ENCODE assay signal across 8 cellular contexts in genomic region chr17:63698381-63698885, GRCh38. TPM values are rescaled to one million over a fixed set of nuclear protein-coding genes. Genes with fewer than 3 reads are reported as not detected.
DNase-seq lines count a peak whose midpoint lies in the region; ATAC-seq and TF ChIP-seq lines count a peak whose summit lies in the region.

No MANE protein-coding gene starts in this region.

- peaks cover 47% of the 10 kb centered on the region for H3F3A ChIP-seq in neural progenitor cell (ENCODE audit: low read depth)

- peak overlapping the region; percentile 98 to 100 (median 98) for H3K4me3 Mint-ChIP-seq in CD8-positive, alpha-beta memory T cell
- H3K4me3 Mint-ChIP-seq in neural progenitor cell, result peak overlapping the region; percentile 84

- ATAC-seq in gastrocnemius medialis (no peak), HG02588 (IDR thresholded peaks at IDR 0.05; ENCODE audit: unreplicated experiment) (no peak)

- peak overlapping the region; percentile 95 for H3K4me3 ChIP-seq in CD8-positive, alpha-beta memory T cell (ENCODE audit: low read length)
- H3K4me3 ChIP-seq in OCI-LY7 (ENCODE audit: low read depth, low read length, poor library complexity, severe bottlenecking) (peak overlapping the region; percentile 89), neural progenitor cell (peak overlapping the region; percentile 85), gastrocnemius medialis (peak overlapping the region in 1 of 4 donors; percentile 51)

- peaks cover 61 to 71% (median 63%) of the 10 kb centered on the region in 3 donors for H3K4me1 Mint-ChIP-seq in CD8-positive, alpha-beta memory T cell
- H3K4me1 Mint-ChIP-seq in neural progenitor cell, result peaks cover 15% of the 10 kb centered on the region

- H4K20me1 ChIP-seq in OCI-LY7 (ENCODE audit: insufficient read depth, low read length) (peaks cover 16% of the 10 kb centered on the region; the same call in 1 of the 2 replicates), neural progenitor cell (ENCODE audit: low read depth) (peaks cover 53% of the 10 kb centered on the region)

- H3K27ac ChIP-seq in CD8-positive, alpha-beta memory T cell (ENCODE audit: low read depth, low read length), result peak overlapping the region; percentile 74
- H3K27ac ChIP-seq in OCI-LY7 (ENCODE audit: low read depth, low read length, poor library complexity, severe bottlenecking) (peak overlapping the region; percentile 95), neural progenitor cell (no peak overlapping the region), gastrocnemius medialis (no peak overlapping the region)

- no peaks in the 10 kb centered on the region for H3K9me2 ChIP-seq in OCI-LY7 (ENCODE audit: insufficient read depth, low read length)

- in situ Hi-C loops in gastrocnemius medialis (cut with MboI; ENCODE audit: low sequenced_read_pairs in 4 of 4), result no loop called here

- DNase-seq in CD8-positive, alpha-beta memory T cell, result peak in 2 of 5 donors; percentile 12 to 20
- peak; percentile 65 for DNase-seq in OCI-LY7 (ENCODE audit: low spot score)
- peak; percentile 30 for DNase-seq in dermis blood vessel endothelial cell
- DNase-seq in neural progenitor cell (ENCODE audit: low spot score), result no peak
- no peak for DNase-seq in activated CD4-positive, CD25-positive, alpha-beta regulatory T cell treated with anti-CD3 and anti-CD28 coated beads, Interleukin-2, amount 50 U/mL, for 72 hours
- no peak for DNase-seq in gastrocnemius medialis
- no peak for DNase-seq in cerebellum (ENCODE audit: low spot score)

- POLR2A ChIA-PET in CD8-positive, alpha-beta memory T cell (lab: Charles Lee), result interaction anchor here (0.6 to 7.5 kb wide), 12 partner anchors 10 to 271 kb away, joined by 3 to 270 read pairs (median 6); partner anchors contain the start of genes CCDC47, DDX42 and MAP3K3
- POLR2A ChIA-PET in OCI-LY7 (lab: Charles Lee), result interaction anchor here (0.7 to 1.5 kb wide), 7 partner anchors 17 to 130 kb away, joined by 3 to 7 read pairs (median 4); no protein-coding TSS in a partner anchor

- intact Hi-C loops in OCI-LY7 (cut with micrococcal nuclease; ENCODE audit: unreplicated experiment) (loop anchor here (1.0 to 5.0 kb wide), 7 partner anchors 43 to 271 kb away; partner anchors contain the start of genes CCDC47, CD79B, DCAF7 and MAP3K3), gastrocnemius medialis (cut with DNase I; ENCODE audit: low total_unique reads) (loop anchor here (5.0 kb wide), 2 partner anchors 76 to 271 kb away; partner anchors contain the start of gene MAP3K3)

- peaks cover 2 to 75% (median 4%) of the 10 kb centered on the region in 3 donors for H3K36me3 Mint-ChIP-seq in CD8-positive, alpha-beta memory T cell
- H3K36me3 Mint-ChIP-seq in neural progenitor cell, result peaks cover 13% of the 10 kb centered on the region

- peaks cover 0 to 3% of the 10 kb centered on the region in 2 donors for H3K27me3 Mint-ChIP-seq in CD8-positive, alpha-beta memory T cell
- H3K27me3 Mint-ChIP-seq in neural progenitor cell (ENCODE audit: insufficient read depth, low read depth), result peaks cover 12% of the 10 kb centered on the region

- H3K9ac ChIP-seq in neural progenitor cell, result no peak overlapping the region

- peaks cover 47% of the 10 kb centered on the region for H3K79me2 ChIP-seq in OCI-LY7 (ENCODE audit: insufficient read depth, low read depth, low read length)
- no peaks in the 10 kb centered on the region for H3K79me2 ChIP-seq in neural progenitor cell (ENCODE audit: low read depth)

- H3K27me3 ChIP-seq in CD8-positive, alpha-beta memory T cell (ENCODE audit: insufficient read depth, low read length, poor library complexity, severe bottlenecking), result no peaks in the 10 kb centered on the region
- H3K27me3 ChIP-seq in neural progenitor cell, result peaks cover 12% of the 10 kb centered on the region
- peaks cover 5 to 20% (median 10%) of the 10 kb centered on the region in 3 donors for H3K27me3 ChIP-seq in gastrocnemius medialis

- H3K36me3 ChIP-seq in CD8-positive, alpha-beta memory T cell (ENCODE audit: insufficient read depth, low read length), result peaks cover 22% of the 10 kb centered on the region
- H3K36me3 ChIP-seq in OCI-LY7 (ENCODE audit: insufficient read depth, low read length) (peaks cover 60% of the 10 kb centered on the region), neural progenitor cell (no peaks in the 10 kb centered on the region), gastrocnemius medialis (peaks cover 0 to 19% of the 10 kb centered on the region in 2 donors)

- H3K27ac Mint-ChIP-seq in CD8-positive, alpha-beta memory T cell, result peak overlapping the region; percentile 94 to 99 (median 98)
- no peak overlapping the region for H3K27ac Mint-ChIP-seq in neural progenitor cell

- H3K4me2 ChIP-seq in OCI-LY7 (ENCODE audit: low read length), result peak overlapping the region; percentile 99
- H3K4me2 ChIP-seq in neural progenitor cell, result peak overlapping the region; percentile 98

- H3K4me1 ChIP-seq in CD8-positive, alpha-beta memory T cell (ENCODE audit: insufficient read depth, low read length), result peaks cover 58% of the 10 kb centered on the region
- H3K4me1 ChIP-seq in OCI-LY7 (ENCODE audit: insufficient read depth, low read length, poor library complexity, severe bottlenecking) (peaks cover 70% of the 10 kb centered on the region), neural progenitor cell (peaks cover 11% of the 10 kb centered on the region), gastrocnemius medialis (peaks cover 17 to 24% of the 10 kb centered on the region in 2 donors)

- no TSS peak for BruUV-seq in OCI-LY7 (replicated peaks; lab: Mats Ljungman, UMichigan)

- peaks cover 0 to 6% (median 0%) of the 10 kb centered on the region in 5 donors for H3K9me3 Mint-ChIP-seq in CD8-positive, alpha-beta memory T cell
- no peaks in the 10 kb centered on the region for H3K9me3 Mint-ChIP-seq in neural progenitor cell

- TF ChIP-seq CTCF in OCI-LY7 (conservative IDR thresholded peaks at IDR 0.05; ENCODE audit: low read length), result no peak
- TF ChIP-seq CTCF in neural progenitor cell (IDR thresholded peaks at IDR 0.05), result no peak
- no peak for TF ChIP-seq CTCF in gastrocnemius medialis (IDR thresholded peaks at IDR 0.05 in 4 of 5, conservative IDR thresholded peaks at IDR 0.05 in 1 of 5)

- TF ChIP-seq POLR2A in gastrocnemius medialis (IDR thresholded peaks at IDR 0.05), result no peak

- no peaks in the 10 kb centered on the region for H3K9me3 ChIP-seq in CD8-positive, alpha-beta memory T cell (ENCODE audit: low read length)
- no peaks in the 10 kb centered on the region for H3K9me3 ChIP-seq in OCI-LY7 (ENCODE audit: low read length)
- no peaks in the 10 kb centered on the region for H3K9me3 ChIP-seq in neural progenitor cell (ENCODE audit: low read depth)
- H3K9me3 ChIP-seq in gastrocnemius medialis, result no peaks in the 10 kb centered on the region

- CTCF ChIA-PET in CD8-positive, alpha-beta memory T cell (lab: Charles Lee), result interaction anchor here (1.0 to 10.4 kb wide), 10 partner anchors 10 to 133 kb away, joined by 3 to 251 read pairs (median 6); partner anchors contain the start of genes CCDC47, DDX42 and MAP3K3
- CTCF ChIA-PET in OCI-LY7 (lab: Charles Lee; ENCODE audit: unreplicated experiment), result interaction anchor here (0.6 to 0.7 kb wide), 3 partner anchors 8 to 145 kb away, joined by 3 read pairs; no protein-coding TSS in a partner anchor

- H2AFZ ChIP-seq in OCI-LY7 (ENCODE audit: low read length) (no peak overlapping the region), neural progenitor cell (replicated peaks) (no peak overlapping the region)

RNA-seq across cellular contexts. Expression of gene LIMD2, which starts 1.5 kb away (rescaled TPM):
- 100 to 1,000 TPM; 236 to 240 TPM for total RNA-seq in CD8-positive, alpha-beta memory T cell
- polyA plus RNA-seq in CD8-positive, alpha-beta memory T cell, result 495 TPM
- total RNA-seq in OCI-LY7 (2014; rRNA removed; shearing (Covaris generic)), result 406 and 428 TPM in 2 replicates
- total RNA-seq in OCI-LY7 (2022) (286 and 306 TPM in 2 replicates), dermis blood vessel endothelial cell (46.5 and 64.4 TPM in 2 replicates), neural progenitor cell (ENCODE audit: low replicate concordance) (7.0 and 36.9 TPM in 2 replicates), gastrocnemius medialis (1 to 10 TPM in 3 of 4 donors, under 1 TPM in 1; 0.97 to 2.8 (median 1.5) TPM), cerebellum (11.5 TPM)

RNA-seq across cellular contexts. Expression of gene STRADA, which starts 43.2 kb away (rescaled TPM):
- 10 to 100 TPM; 56.7 to 57.2 TPM for total RNA-seq in CD8-positive, alpha-beta memory T cell
- polyA plus RNA-seq in CD8-positive, alpha-beta memory T cell, result 22.8 TPM
- total RNA-seq in OCI-LY7 (2014; rRNA removed; shearing (Covaris generic)), result 31.9 and 37.2 TPM in 2 replicates
- total RNA-seq in OCI-LY7 (2022) (68.0 and 80.3 TPM in 2 replicates), dermis blood vessel endothelial cell (26.5 and 27.5 TPM in 2 replicates), neural progenitor cell (ENCODE audit: low replicate concordance) (46.6 and 69.6 TPM in 2 replicates), gastrocnemius medialis (10 to 100 TPM in 1 of 4 donors, 1 to 10 TPM in 3; 7.5 to 15.0 (median 8.6) TPM), cerebellum (47.6 TPM)

Comparison
In these comparisons a context has a peak if more than half of its experiments do, and no peak if none do; other contexts are left out.
1. DNase-seq: peak in OCI-LY7 (single experiment) and dermis blood vessel endothelial cell (single experiment); none in neural progenitor cell (single experiment), activated CD4-positive, CD25-positive, alpha-beta regulatory T cell treated with anti-CD3 and anti-CD28 coated beads, Interleukin-2, amount 50 U/mL, for 72 hours (single experiment), gastrocnemius medialis (0 of 2) and cerebellum (single experiment).
2. H3K27ac ChIP-seq: peak in CD8-positive, alpha-beta memory T cell (single experiment) and OCI-LY7 (single experiment); none in neural progenitor cell (single experiment) and gastrocnemius medialis (0 of 4).